In the genomic region with DNA sequence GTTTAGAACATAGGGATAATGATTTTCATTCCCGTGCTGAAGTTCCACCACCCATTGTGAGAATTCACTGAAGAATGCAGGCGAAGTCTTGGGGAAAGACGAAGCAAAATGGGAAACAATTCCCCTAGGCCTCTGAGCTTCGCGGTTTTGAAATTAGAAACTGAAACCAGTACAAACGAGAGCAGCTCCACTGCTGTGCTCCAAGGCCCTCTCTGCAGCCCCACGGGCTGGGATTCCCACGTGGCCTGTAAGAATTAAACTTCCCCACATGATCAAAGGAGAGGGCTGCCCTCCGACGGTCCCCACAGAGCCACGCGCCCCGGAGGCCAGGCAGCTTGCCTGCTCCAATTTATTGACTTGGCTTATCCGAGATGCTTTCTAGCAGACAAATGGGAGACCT, we compare ENCODE assay signal across 9 cellular contexts.
DNase-seq lines count a peak whose midpoint lies in the region; ATAC-seq and TF ChIP-seq lines count a peak whose summit lies in the region.
"Had no signal": no experiment of that assay in that cellular context is flagged by ENCODE, and none has a peak within 500 bp of the region (broad histone marks: within the 10 kb centered on the region; RNA-seq: fewer than 3 reads in every experiment).

No MANE protein-coding gene starts in this region.

- whole genome bisulfite sequencing in IMR-90 (ENCODE audit: extremely low coverage in 2 of 2, insufficient read length in 1 of 2), 2 experiments = 34% methylated on average over 9 of the region's 14 CpGs; no CpG with 5 or more reads in 1 of the 2 experiments

- no peaks in the 10 kb centered on the region for H3K9me2 ChIP-seq in Karpas-422 (replicated peaks; ENCODE audit: insufficient read depth, low read length)

- H3K4me2 ChIP-seq in IMR-90 (ENCODE audit: low read depth, low read length) (peak overlapping the region; percentile 55), Karpas-422 (ENCODE audit: low read depth, low read length, poor library complexity, severe bottlenecking) (no peak overlapping the region)

- H2BK120ac ChIP-seq in IMR-90 (ENCODE audit: low read depth, low read length) = peak overlapping the region; percentile 94

- peak overlapping the region; percentile 96 for H4K5ac ChIP-seq in IMR-90 (ENCODE audit: low read depth, low read length)

- CTCF ChIA-PET in BJ (lab: Yijun Ruan, JAX) = interaction anchor here (0.7 to 2.1 kb wide), 6 partner anchors 11 to 213 kb away, joined by 3 to 7 read pairs (median 3); no protein-coding TSS in a partner anchor
- CTCF ChIA-PET in IMR-90 (lab: Yijun Ruan, JAX) = no interaction called here

- H3K4me3 ChIP-seq in BJ (ENCODE audit: low read depth, low read length) = no peak overlapping the region
- H3K4me3 ChIP-seq in IMR-90 (ENCODE audit: insufficient read depth, low read depth, low read length) = no peak overlapping the region
- H3K4me3 ChIP-seq in Karpas-422 (ENCODE audit: low read length) = no peak overlapping the region
- H3K4me3 ChIP-seq: cardiac muscle cell had no signal

- peak overlapping the region; percentile 92 for H2AK5ac ChIP-seq in IMR-90 (ENCODE audit: low read depth, low read length)

- H3K9me3 ChIP-seq in IMR-90 (ENCODE audit: control insufficient read depth, insufficient read depth, low read length) (no peaks in the 10 kb centered on the region), Karpas-422 (ENCODE audit: low read length) (no peaks in the 10 kb centered on the region)

- H3K4me3 Mint-ChIP-seq in nephron progenitor cell = peak overlapping the region; percentile 66

- peaks cover 53% of the 10 kb centered on the region for H3K4me1 Mint-ChIP-seq in nephron progenitor cell

- no peaks in the 10 kb centered on the region for H3K27me3 ChIP-seq in BJ (ENCODE audit: control insufficient read depth, insufficient read depth, low read length)
- no peaks in the 10 kb centered on the region for H3K27me3 ChIP-seq in IMR-90 (ENCODE audit: control insufficient read depth, insufficient read depth, low read length)
- no peaks in the 10 kb centered on the region for H3K27me3 ChIP-seq in Karpas-422 (ENCODE audit: low read length)
- H3K27me3 ChIP-seq: cardiac muscle cell had no signal

- DNase-seq in BJ (ENCODE audit: low read depth) (peak; percentile 69), IMR-90 (peak; percentile 73), ecto neural progenitor cell (ENCODE audit: low spot score) (peak; percentile 70), nephron progenitor cell (peak; percentile 61), NCI-H1105 (lab: John Stamatoyannopoulos, UW) (no peak), Karpas-422 (no peak)

- H3K9me3 Mint-ChIP-seq in nephron progenitor cell = peaks cover 3% of the 10 kb centered on the region

- H3K27ac Mint-ChIP-seq in nephron progenitor cell = peak overlapping the region; percentile 55

- no peak for TF ChIP-seq RAD21 in IMR-90 (IDR thresholded peaks at IDR 0.05; ENCODE audit: low read length)

- H3K9ac ChIP-seq in IMR-90 (ENCODE audit: low read depth, low read length) (peak overlapping the region; percentile 80), Karpas-422 (ENCODE audit: low read length) (no peak overlapping the region)

- peak overlapping the region; percentile 89 for H2BK20ac ChIP-seq in IMR-90 (ENCODE audit: low read depth, low read length)

- TF ChIP-seq CTCF in BJ (IDR thresholded peaks at IDR 0.05; ENCODE audit: insufficient read depth, low read depth, low read length) (no peak), IMR-90 (conservative IDR thresholded peaks at IDR 0.05; ENCODE audit: low read depth, low read length) (no peak), nephron progenitor cell (IDR thresholded peaks at IDR 0.05) (no peak)

- in situ Hi-C loops in IMR-90 (cut with MboI; ENCODE audit: low sequenced_read_pairs) = no loop called here

- peak overlapping the region; percentile 60 for H2AFZ ChIP-seq in IMR-90 (replicated peaks; ENCODE audit: low read length, poor library complexity)
- H2AFZ ChIP-seq in Karpas-422 (ENCODE audit: low read length) = no peak overlapping the region; the same call in 1 of the 2 replicates

- H2BK5ac ChIP-seq in IMR-90 (ENCODE audit: low read depth, low read length, poor library complexity, severe bottlenecking) = peak overlapping the region; percentile 100

- peak overlapping the region; percentile 96 for H2BK15ac ChIP-seq in IMR-90 (ENCODE audit: low read depth, low read length)

- H3K56ac ChIP-seq in IMR-90 (ENCODE audit: extremely low read depth, insufficient read depth, low read length) = peak overlapping the region; percentile 97

- peaks cover 21 to 61% of the 10 kb centered on the region in 2 experiments for H3K79me1 ChIP-seq in IMR-90 (ENCODE audit: low read depth in 1 of 2, low read length in 2 of 2)

- peaks cover 21% of the 10 kb centered on the region for H3K4me1 ChIP-seq in IMR-90 (ENCODE audit: control insufficient read depth, insufficient read depth, low read length)
- no peaks in the 10 kb centered on the region for H3K4me1 ChIP-seq in Karpas-422 (ENCODE audit: low read length)

- no TSS peak for BruUV-seq in IMR-90 (replicated peaks; lab: Mats Ljungman, UMichigan)

- H3K18ac ChIP-seq in IMR-90 (ENCODE audit: low read depth, low read length) = peak overlapping the region; percentile 94

- H3K36me3 ChIP-seq in BJ (ENCODE audit: control insufficient read depth, insufficient read depth, low read length) (no peaks in the 10 kb centered on the region), IMR-90 (ENCODE audit: control insufficient read depth, insufficient read depth, low read length) (peaks cover under 1% of the 10 kb centered on the region; the same call in 1 of the 2 replicates), Karpas-422 (ENCODE audit: insufficient read depth, low read length) (no peaks in the 10 kb centered on the region)
- H3K36me3 ChIP-seq: cardiac muscle cell had no signal

- H3K27ac ChIP-seq in IMR-90 (ENCODE audit: insufficient read depth, low read length) (peak overlapping the region; percentile 95), Karpas-422 (ENCODE audit: low read length) (no peak overlapping the region)
- H3K27ac ChIP-seq: cardiac muscle cell had no signal

- ATAC-seq in IMR-90 (ENCODE audit: low read depth) (peak; percentile 63), GM18870 (IDR thresholded peaks at IDR 0.05; ENCODE audit: unreplicated experiment) (no peak), HG03457 (IDR thresholded peaks at IDR 0.05; ENCODE audit: unreplicated experiment) (no peak)

- no peaks in the 10 kb centered on the region for H3K79me2 ChIP-seq in Karpas-422 (ENCODE audit: low read length)

- H4K20me1 ChIP-seq in IMR-90 (ENCODE audit: insufficient read depth, low read length) (no peaks in the 10 kb centered on the region), Karpas-422 (ENCODE audit: insufficient read depth, low read depth, low read length) (no peaks in the 10 kb centered on the region)

- H3K4ac ChIP-seq in IMR-90 (ENCODE audit: low read depth, low read length) = peak overlapping the region; percentile 95

- POLR2A ChIA-PET in BJ (lab: Charles Lee) (interaction anchor here (0.6 to 1.8 kb wide), 2 partner anchors 12 to 27 kb away, joined by 3 to 4 read pairs; no protein-coding TSS in a partner anchor), IMR-90 (lab: Charles Lee; ENCODE audit: unreplicated experiment) (no interaction called here)

- peak overlapping the region; percentile 86 for H2AK9ac ChIP-seq in IMR-90 (replicated peaks; ENCODE audit: low read depth, low read length, poor library complexity)

- H3K27me3 Mint-ChIP-seq in nephron progenitor cell (ENCODE audit: low read depth, poor library complexity) = peaks cover 10% of the 10 kb centered on the region

- peaks cover 15% of the 10 kb centered on the region for H3K9me1 ChIP-seq in IMR-90 (ENCODE audit: insufficient read depth, low read length)

- no peak for TF ChIP-seq POLR2A in IMR-90 (IDR thresholded peaks at IDR 0.05; ENCODE audit: low read depth, low read length)

- intact Hi-C loops in IMR-90 (cut with micrococcal nuclease) = loop anchor here (10.0 kb wide), 1 partner anchor 273 kb away; no protein-coding TSS in a partner anchor

- H4K8ac ChIP-seq in IMR-90 (ENCODE audit: low read depth in 2 of 2, low read length in 2 of 2) = peak overlapping the region; percentile 90 to 99

- H3K14ac ChIP-seq in IMR-90 (replicated peaks; ENCODE audit: low read depth, low read length) = peak overlapping the region; percentile 82

- dilution Hi-C loops in IMR-90 (cut with HindIII; ENCODE audit: low sequenced_read_pairs, unreplicated experiment) = no loop called here

- peaks cover 25% of the 10 kb centered on the region for H3K36me3 Mint-ChIP-seq in nephron progenitor cell (ENCODE audit: low read depth)

- peak overlapping the region; percentile 85 for H3K23ac ChIP-seq in IMR-90 (ENCODE audit: low read depth, low read length)

- H4K91ac ChIP-seq in IMR-90 (ENCODE audit: insufficient read depth, low read depth, low read length) = peak overlapping the region; percentile 99

TF ChIP-seq in IMR-90, 13 proteins besides CTCF, POLR2A, EP300 and RAD21:
- 0 out of 2 replicates have a peak, but pooled peaks have one; percentile 34 for TF ChIP-seq MXI1 (IDR thresholded peaks at IDR 0.05; ENCODE audit: borderline replicate concordance, low read depth, low read length)
- no peak for TF ChIP-seq RCOR1 (IDR thresholded peaks at IDR 0.05; ENCODE audit: insufficient replicate concordance, low read length)
- TF ChIP-seq NFE2L2 (IDR thresholded peaks at IDR 0.05; ENCODE audit: low read depth, low read length) = no peak
- no peak for TF ChIP-seq FOS (IDR thresholded peaks at IDR 0.05; ENCODE audit: low read depth, low read length)
- TF ChIP-seq, protein P1, sequence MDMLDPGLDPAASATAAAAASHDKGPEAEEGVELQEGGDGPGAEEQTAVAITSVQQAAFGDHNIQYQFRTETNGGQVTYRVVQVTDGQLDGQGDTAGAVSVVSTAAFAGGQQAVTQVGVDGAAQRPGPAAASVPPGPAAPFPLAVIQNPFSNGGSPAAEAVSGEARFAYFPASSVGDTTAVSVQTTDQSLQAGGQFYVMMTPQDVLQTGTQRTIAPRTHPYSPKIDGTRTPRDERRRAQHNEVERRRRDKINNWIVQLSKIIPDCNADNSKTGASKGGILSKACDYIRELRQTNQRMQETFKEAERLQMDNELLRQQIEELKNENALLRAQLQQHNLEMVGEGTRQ (IDR thresholded peaks at IDR 0.05; ENCODE audit: low read depth, low read length) = peak; percentile 71
- TF ChIP-seq RFX5 (IDR thresholded peaks at IDR 0.05; ENCODE audit: low read depth, low read length) = no peak

Comparison
In these comparisons a context has a peak if more than half of its experiments do, and no peak if none do; other contexts are left out.
1. DNase-seq: peak in BJ (single experiment), IMR-90 (single experiment), ecto neural progenitor cell (single experiment) and nephron progenitor cell (single experiment); none in NCI-H1105 (single experiment) and Karpas-422 (single experiment).